2 cellular contexts compared by ENCODE assay signal in genomic region chr12:56243731-56244181, GRCh38.
TF ChIP-seq lines count a peak whose summit lies in the region.

No MANE protein-coding gene starts in this region.

TF ChIP-seq in SK-N-SH, 30 proteins besides CTCF, POLR2A, EP300 and RAD21:
- no peak for TF ChIP-seq REST (IDR thresholded peaks at IDR 0.05; ENCODE audit: low read depth, low read length)
TF ChIP-seq in SK-N-SH: peak in this region for 0.

TF ChIP-seq in SK-N-SH treated with all-trans-retinoic acid at 6 μM for 48 hours, 23 proteins besides CTCF, POLR2A, EP300 and RAD21 (continued from another document):
- no peak for TF ChIP-seq PATZ1 (CRISPR knock-in tag; IDR thresholded peaks at IDR 0.05; ENCODE audit: borderline replicate concordance)
TF ChIP-seq in SK-N-SH treated with all-trans-retinoic acid at 6 μM for 48 hours: peak in this region for 0.
